8 cellular contexts compared by ENCODE assay signal in genomic region chr12:6689000-6689882, GRCh38. TPM values are rescaled to one million over a fixed set of nuclear protein-coding genes. Genes with fewer than 3 reads are reported as not detected.
DNase-seq lines count a peak whose midpoint lies in the region; ATAC-seq and TF ChIP-seq lines count a peak whose summit lies in the region.

ZNF384 (minus strand) TSS chr12:6689375; CDS start chr12:6679520, 9,855 bp downstream.

- H2AFZ ChIP-seq in SU-DHL-6 (ENCODE audit: low read depth, low read length, severe bottlenecking), result peak within 1 kb of the TSS; percentile 50
- H2AFZ ChIP-seq in osteoblast (ENCODE audit: low read length), result peak within 1 kb of the TSS; percentile 83

- no peaks in the 10 kb centered on the region for H3K9me2 ChIP-seq in SU-DHL-6 (replicated peaks; ENCODE audit: insufficient read depth, low read length)

- H3F3A ChIP-seq in SU-DHL-6 (ENCODE audit: insufficient read depth), result 0 out of 2 replicates have a peak, but pooled peaks cover 14% of the 10 kb centered on the region

- ATAC-seq in HG02678 (IDR thresholded peaks at IDR 0.05; ENCODE audit: unreplicated experiment) (peak; percentile 84), thoracic aorta (ENCODE audit: insufficient number of reproducible peaks, low FRiP score, low read depth) (peak; percentile 90)
- peak; percentile 81 for ATAC-seq in activated naive CD8-positive, alpha-beta T cell treated with anti-CD3 and anti-CD28 coated beads, Interleukin-2, amount 10 ng/mL, durations not matched to agents 7 days and 5 days (ENCODE audit: low read depth)

- H3K27ac ChIP-seq in SU-DHL-6 (ENCODE audit: low read depth, low read length) (peak within 1 kb of the TSS; percentile 92), osteoblast (ENCODE audit: low read depth, low read length) (peak within 1 kb of the TSS; percentile 81), thoracic aorta (peak within 1 kb of the TSS; percentile 94 to 99)

- H3K4me1 ChIP-seq in osteoblast (ENCODE audit: insufficient read depth, low read length) (peaks cover 32% of the 10 kb centered on the region), thoracic aorta (ENCODE audit: control insufficient read depth in 1 of 2, low read depth in 2 of 2) (peaks cover 31 to 52% of the 10 kb centered on the region in 2 donors)

- H3K4me1 Mint-ChIP-seq in activated naive CD8-positive, alpha-beta T cell treated with anti-CD3 and anti-CD28 coated beads, Interleukin-2, amount 10 ng/mL, durations not matched to agents 7 days and 5 days, result peaks cover 37% of the 10 kb centered on the region
- peaks cover 26% of the 10 kb centered on the region for H3K4me1 Mint-ChIP-seq in glutamatergic neuron (ENCODE audit: low read depth, unreplicated experiment)

- H3K27ac Mint-ChIP-seq in activated naive CD8-positive, alpha-beta T cell treated with anti-CD3 and anti-CD28 coated beads, Interleukin-2, amount 10 ng/mL, durations not matched to agents 7 days and 5 days, result peak within 1 kb of the TSS; percentile 95
- peak within 1 kb of the TSS; percentile 96 for H3K27ac Mint-ChIP-seq in glutamatergic neuron (ENCODE audit: unreplicated experiment)

- H3K36me3 ChIP-seq in SU-DHL-6 (ENCODE audit: low read length), result no peaks in the 10 kb centered on the region
- peaks cover 3% of the 10 kb centered on the region for H3K36me3 ChIP-seq in osteoblast (ENCODE audit: insufficient read depth, low read length)
- no peaks in the 10 kb centered on the region for H3K36me3 ChIP-seq in thoracic aorta

- H3K4me2 ChIP-seq in SU-DHL-6 (ENCODE audit: low read depth, low read length, poor library complexity, severe bottlenecking) (peak within 1 kb of the TSS; percentile 92), osteoblast (ENCODE audit: insufficient read depth, low read length) (peak within 1 kb of the TSS; percentile 85)

- peak within 1 kb of the TSS; percentile 90 for H3K4me3 Mint-ChIP-seq in activated naive CD8-positive, alpha-beta T cell treated with anti-CD3 and anti-CD28 coated beads, Interleukin-2, amount 10 ng/mL, durations not matched to agents 7 days and 5 days
- peak within 1 kb of the TSS; percentile 94 for H3K4me3 Mint-ChIP-seq in glutamatergic neuron (ENCODE audit: unreplicated experiment)

- peaks cover 22% of the 10 kb centered on the region for H3K36me3 Mint-ChIP-seq in activated naive CD8-positive, alpha-beta T cell treated with anti-CD3 and anti-CD28 coated beads, Interleukin-2, amount 10 ng/mL, durations not matched to agents 7 days and 5 days
- H3K36me3 Mint-ChIP-seq in glutamatergic neuron (ENCODE audit: unreplicated experiment), result peaks cover 8% of the 10 kb centered on the region

- POLR2A ChIA-PET in activated naive CD8-positive, alpha-beta T cell treated with anti-CD3 and anti-CD28 coated beads, Interleukin-2, amount 10 ng/mL, durations not matched to agents 7 days and 5 days (lab: Charles Lee), result interaction anchor here (0.6 to 2.3 kb wide), 44 partner anchors 10 to 314 kb away, joined by 3 to 71 read pairs (median 5); partner anchors contain the start of genes CD27, CDCA3, COPS7A and GAPDH

- no peaks in the 10 kb centered on the region for H3K9me3 ChIP-seq in SU-DHL-6 (ENCODE audit: insufficient read depth, low read length)
- no peaks in the 10 kb centered on the region for H3K9me3 ChIP-seq in osteoblast (ENCODE audit: low read depth, low read length)
- no peaks in the 10 kb centered on the region for H3K9me3 ChIP-seq in thoracic aorta

- TF ChIP-seq CTCF in SU-DHL-6 (IDR thresholded peaks at IDR 0.05; ENCODE audit: insufficient read depth, low read length, poor library complexity, severe bottlenecking) (no peak), glutamatergic neuron (IDR thresholded peaks at IDR 0.05; ENCODE audit: partially characterized antibody, unreplicated experiment) (peak; percentile 43), osteoblast (IDR thresholded peaks at IDR 0.05; ENCODE audit: extremely low read depth, low read depth, low read length) (peak; percentile 12), thoracic aorta (IDR thresholded peaks at IDR 0.05) (peak; percentile 33)

- peak; percentile 99 for DNase-seq in NCI-H128 (lab: John Stamatoyannopoulos, UW; ENCODE audit: unreplicated experiment)
- DNase-seq in activated naive CD8-positive, alpha-beta T cell treated with anti-CD3 and anti-CD28 coated beads, Interleukin-2, amount 10 ng/mL, durations not matched to agents 7 days and 5 days, result peak; percentile 88
- peak; percentile 91 for DNase-seq in glutamatergic neuron
- DNase-seq in osteoblast (ENCODE audit: insufficient read length, low spot score, missing footprints), result peak; percentile 98
- peak; percentile 87 for DNase-seq in thoracic aorta (ENCODE audit: low spot score)

- no peaks in the 10 kb centered on the region for H3K27me3 Mint-ChIP-seq in activated naive CD8-positive, alpha-beta T cell treated with anti-CD3 and anti-CD28 coated beads, Interleukin-2, amount 10 ng/mL, durations not matched to agents 7 days and 5 days
- peaks cover 20% of the 10 kb centered on the region for H3K27me3 Mint-ChIP-seq in glutamatergic neuron (ENCODE audit: unreplicated experiment)

- no peaks in the 10 kb centered on the region for H3K9me3 Mint-ChIP-seq in activated naive CD8-positive, alpha-beta T cell treated with anti-CD3 and anti-CD28 coated beads, Interleukin-2, amount 10 ng/mL, durations not matched to agents 7 days and 5 days
- peaks cover 13% of the 10 kb centered on the region for H3K9me3 Mint-ChIP-seq in glutamatergic neuron (ENCODE audit: unreplicated experiment)

- H3K4me3 ChIP-seq in SU-DHL-6 (ENCODE audit: insufficient read depth, low read length, poor library complexity, severe bottlenecking), result peak within 1 kb of the TSS; percentile 93
- H3K4me3 ChIP-seq in osteoblast (ENCODE audit: insufficient read depth, low read length), result peak within 1 kb of the TSS; percentile 78
- H3K4me3 ChIP-seq in thoracic aorta, result peak within 1 kb of the TSS; percentile 95

- TF ChIP-seq POLR2A in GM10847 (IDR thresholded peaks at IDR 0.05; ENCODE audit: extremely low read depth, insufficient read length), result peak; percentile 66

- peaks cover 60% of the 10 kb centered on the region for H3K79me2 ChIP-seq in SU-DHL-6 (ENCODE audit: insufficient read depth, low read length)
- H3K79me2 ChIP-seq in osteoblast (ENCODE audit: insufficient read depth, low read length), result peaks cover 59% of the 10 kb centered on the region

- H3K9ac ChIP-seq in SU-DHL-6 (ENCODE audit: low read length), result peak within 1 kb of the TSS; percentile 99

- H3K27me3 ChIP-seq in SU-DHL-6 (ENCODE audit: low read length) (no peaks in the 10 kb centered on the region), osteoblast (ENCODE audit: insufficient read depth, low read length) (no peaks in the 10 kb centered on the region), thoracic aorta (replicated peaks; ENCODE audit: insufficient read depth) (no peaks in the 10 kb centered on the region)

- H4K20me1 ChIP-seq in SU-DHL-6 (ENCODE audit: low read depth, low read length) (0 out of 2 replicates have a peak, but pooled peaks cover 3% of the 10 kb centered on the region), osteoblast (ENCODE audit: insufficient read depth, low read length) (peaks cover 19% of the 10 kb centered on the region)

RNA-seq across cellular contexts. Expression of gene ZNF384, which starts in this region (rescaled TPM):
- 10 to 100 TPM; 79.5 to 88.2 TPM for total RNA-seq in activated naive CD8-positive, alpha-beta T cell treated with anti-CD3 and anti-CD28 coated beads, Interleukin-2, amount 10 ng/mL, durations not matched to agents 7 days and 5 days
- total RNA-seq in glutamatergic neuron (ENCODE audit: unreplicated experiment), result 83.2 TPM
- total RNA-seq in osteoblast, result 19.9 and 22.4 TPM in 2 replicates
- 10 to 100 TPM; 36.8 to 45.3 TPM for total RNA-seq in thoracic aorta

Comparison
In these comparisons a context has a peak if more than half of its experiments do, and no peak if none do; other contexts are left out.
1. Peak in every context shown above with its lines: DNase-seq, ATAC-seq, H3K4me3 ChIP-seq and H3K27ac ChIP-seq.